In the genomic region with DNA sequence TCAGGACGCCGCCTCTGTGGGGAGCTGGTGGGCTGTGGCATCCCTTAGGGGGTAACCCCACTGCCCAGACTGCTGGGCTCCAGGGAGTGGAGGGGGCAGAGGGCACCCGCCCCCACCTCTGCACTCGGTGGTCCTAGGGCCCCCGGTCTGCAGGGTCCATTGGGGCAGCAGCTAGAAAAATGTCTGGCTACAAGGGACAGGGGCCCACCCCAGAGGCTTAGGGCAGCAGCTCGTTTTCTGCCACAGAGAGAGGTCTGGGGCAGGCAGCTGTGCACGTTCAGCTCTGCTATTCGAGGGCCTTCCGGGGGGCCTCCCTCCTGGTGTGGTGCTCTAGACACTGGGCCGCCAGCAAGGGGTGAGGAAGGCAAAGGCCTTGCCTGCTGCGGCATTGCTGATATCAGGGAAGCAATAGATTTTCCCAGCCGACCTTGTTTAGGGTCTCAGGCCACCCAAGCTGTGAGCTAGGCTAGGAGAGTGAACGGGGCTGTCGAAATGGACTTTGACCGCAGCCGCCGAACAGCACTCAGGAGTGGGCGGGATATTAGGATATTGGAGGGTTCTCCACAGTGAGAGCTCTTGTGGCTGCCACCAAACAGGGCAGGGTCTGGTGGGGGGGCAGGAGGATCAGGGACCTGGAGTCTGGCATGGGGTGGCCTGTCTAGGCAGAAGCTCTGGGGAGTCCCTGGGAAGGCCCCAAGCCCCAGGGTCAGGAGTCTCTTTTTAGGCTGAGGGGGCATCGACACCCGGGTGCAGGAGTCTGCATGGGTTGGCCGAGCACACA, we compare ENCODE assay signal across 9 cellular contexts.
DNase-seq lines count a peak whose midpoint lies in the region; ATAC-seq and TF ChIP-seq lines count a peak whose summit lies in the region.
"Had no signal": no experiment of that assay in that cellular context is flagged by ENCODE, and none has a peak within 500 bp of the region (broad histone marks: within the 10 kb centered on the region; RNA-seq: fewer than 3 reads in every experiment).

No MANE protein-coding gene starts in this region.

- no peak for TF ChIP-seq EP300 in suprapubic skin (IDR thresholded peaks at IDR 0.05)

- 58% methylated on average over 21 of the region's 21 CpGs for WGBS in hepatocyte (ENCODE audit: low lambda C conversion rate, missing lambda C conversion rate)
- 84% methylated on average over 11 of the region's 21 CpGs for WGBS in suprapubic skin

- intact Hi-C loops in PC-9 (cut with micrococcal nuclease; ENCODE audit: unreplicated experiment), result no loop called here

- H3K36me3 ChIP-seq in RWPE2 (ENCODE audit: low read depth), result no peaks in the 10 kb centered on the region
- no peaks in the 10 kb centered on the region for H3K36me3 ChIP-seq in hepatocyte (replicated peaks; ENCODE audit: insufficient read depth, low read depth)
- H3K36me3 ChIP-seq in suprapubic skin, result no peaks in the 10 kb centered on the region
- no peaks in the 10 kb centered on the region for H3K36me3 ChIP-seq in PC-9 (ENCODE audit: low read depth)
- H3K36me3 ChIP-seq: ascending aorta had no signal

- peak; percentile 25 for DNase-seq in activated T-cell treated with anti-CD3 and anti-CD28 coated beads, Interleukin-2, amount 50 U/mL, for 1 hour
- DNase-seq in activated T-cell treated with anti-CD3 and anti-CD28 coated beads for 4 hours (no peak), RWPE2 (ENCODE audit: low spot score) (peak; percentile 57), hepatocyte (ENCODE audit: low spot score) (peak; percentile 46), suprapubic skin (ENCODE audit: low spot score in 2 of 2) (peak; percentile 55 to 73), GM19240 (ENCODE audit: insufficient read length, low spot score) (no peak), PC-9 (no peak), SW 1271 (lab: John Stamatoyannopoulos, UW) (no peak)

- CTCF ChIA-PET in PC-9 (lab: Charles Lee), result no interaction called here

- no peak for ATAC-seq in RWPE2 (ENCODE audit: low read depth)

- no TSS peak for BruUV-seq in PC-9 (replicated peaks; lab: Mats Ljungman, UMichigan)

- H3F3A ChIP-seq in PC-9 (ENCODE audit: insufficient read depth, low read depth), result no peaks in the 10 kb centered on the region

- no peaks in the 10 kb centered on the region for H3K9me3 ChIP-seq in RWPE2 (ENCODE audit: severe bottlenecking)
- no peaks in the 10 kb centered on the region for H3K9me3 ChIP-seq in hepatocyte (ENCODE audit: low read depth)
- H3K9me3 ChIP-seq in suprapubic skin, result no peaks in the 10 kb centered on the region
- H3K9me3 ChIP-seq in PC-9 (ENCODE audit: insufficient read depth, low read depth), result no peaks in the 10 kb centered on the region
- H3K9me3 ChIP-seq: ascending aorta had no signal

- H3K4me2 ChIP-seq in hepatocyte (no peak overlapping the region), PC-9 (no peak overlapping the region)

- POLR2A ChIA-PET in PC-9 (lab: Charles Lee; ENCODE audit: unreplicated experiment), result no interaction called here

- no peaks in the 10 kb centered on the region for H3K9me2 ChIP-seq in hepatocyte (replicated peaks; ENCODE audit: insufficient read depth)
- no peaks in the 10 kb centered on the region for H3K9me2 ChIP-seq in PC-9 (ENCODE audit: insufficient read depth)

- no peak overlapping the region for H2AFZ ChIP-seq in hepatocyte
- no peak overlapping the region for H2AFZ ChIP-seq in PC-9

- H3K27me3 ChIP-seq in RWPE2 (ENCODE audit: insufficient read depth, poor library complexity, severe bottlenecking) (no peaks in the 10 kb centered on the region), hepatocyte (no peaks in the 10 kb centered on the region), suprapubic skin (no peaks in the 10 kb centered on the region), PC-9 (ENCODE audit: insufficient read depth, low read depth) (peaks cover 24% of the 10 kb centered on the region; the same call in 1 of the 2 replicates)
- H3K27me3 ChIP-seq: ascending aorta had no signal

- peaks cover 9% of the 10 kb centered on the region for H3K4me1 ChIP-seq in RWPE2 (ENCODE audit: insufficient read depth, poor library complexity, severe bottlenecking)
- peaks cover 13% of the 10 kb centered on the region for H3K4me1 ChIP-seq in hepatocyte (ENCODE audit: insufficient read depth)
- H3K4me1 ChIP-seq in suprapubic skin, result peaks cover 39% of the 10 kb centered on the region
- no peaks in the 10 kb centered on the region for H3K4me1 ChIP-seq in PC-9 (replicated peaks; ENCODE audit: insufficient read depth)
- H3K4me1 ChIP-seq: ascending aorta had no signal

- no peak for TF ChIP-seq POLR2A in suprapubic skin (IDR thresholded peaks at IDR 0.05)

- H3K4me3 ChIP-seq in RWPE2 (ENCODE audit: severe bottlenecking), result no peak overlapping the region
- H3K4me3 ChIP-seq in hepatocyte, result no peak overlapping the region
- no peak overlapping the region for H3K4me3 ChIP-seq in suprapubic skin
- H3K4me3 ChIP-seq in PC-9, result no peak overlapping the region
- H3K4me3 ChIP-seq: ascending aorta had no signal

- H3K79me2 ChIP-seq in hepatocyte (no peaks in the 10 kb centered on the region), PC-9 (ENCODE audit: low read depth) (no peaks in the 10 kb centered on the region)

- H4K20me1 ChIP-seq in hepatocyte (ENCODE audit: insufficient read depth, poor library complexity, severe bottlenecking) (no peaks in the 10 kb centered on the region), PC-9 (ENCODE audit: insufficient read depth) (no peaks in the 10 kb centered on the region)

- TF ChIP-seq CTCF in RWPE2 (IDR thresholded peaks at IDR 0.05; ENCODE audit: poor library complexity, severe bottlenecking), result no peak
- TF ChIP-seq CTCF in hepatocyte (IDR thresholded peaks at IDR 0.05; ENCODE audit: poor library complexity), result no peak
- no peak for TF ChIP-seq CTCF in suprapubic skin (IDR thresholded peaks at IDR 0.05)
- no peak for TF ChIP-seq CTCF in PC-9 (conservative IDR thresholded peaks at IDR 0.05)

- no peak overlapping the region for H3K27ac ChIP-seq in RWPE2 (ENCODE audit: poor library complexity, severe bottlenecking)
- peak overlapping the region; percentile 1 for H3K27ac ChIP-seq in hepatocyte
- no peak overlapping the region for H3K27ac ChIP-seq in suprapubic skin
- no peak overlapping the region for H3K27ac ChIP-seq in PC-9
- H3K27ac ChIP-seq: ascending aorta had no signal

Comparison
In these comparisons a context has a peak if more than half of its experiments do, and no peak if none do; other contexts are left out.
1. DNase-seq: peak in activated T-cell treated with anti-CD3 and anti-CD28 coated beads, Interleukin-2, amount 50 U/mL, for 1 hour (single experiment), RWPE2 (single experiment), hepatocyte (single experiment) and suprapubic skin (2 of 2); none in activated T-cell treated with anti-CD3 and anti-CD28 coated beads for 4 hours (single experiment), GM19240 (single experiment), PC-9 (0 of 2) and SW 1271 (0 of 2).